ENCODE assay signal across 9 cellular contexts in the genomic region with DNA sequence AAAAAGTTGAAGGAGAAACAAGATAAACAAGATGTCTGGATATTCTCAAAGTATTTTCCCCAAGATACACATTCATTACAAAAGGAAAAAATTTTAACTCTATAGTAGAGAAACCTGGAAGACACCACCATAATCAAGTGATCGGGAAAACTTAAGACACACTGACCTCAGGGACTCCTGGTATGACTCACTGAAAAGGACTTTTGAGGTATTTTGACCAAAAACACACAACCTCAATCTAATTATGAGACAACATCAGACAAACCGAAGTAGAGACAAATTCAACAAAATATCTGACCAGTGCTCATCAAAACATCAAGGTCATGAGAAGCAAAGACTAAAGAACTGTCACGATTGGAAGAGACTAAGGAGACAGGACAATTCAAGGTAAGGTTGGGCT. TPM values are rescaled to one million over a fixed set of nuclear protein-coding genes. Genes with fewer than 3 reads are reported as not detected.
DNase-seq lines count a peak whose midpoint lies in the region; ATAC-seq and TF ChIP-seq lines count a peak whose summit lies in the region.
"Had no signal": no experiment of that assay in that cellular context is flagged by ENCODE, and none has a peak within 500 bp of the region (broad histone marks: within the 10 kb centered on the region; RNA-seq: fewer than 3 reads in every experiment).

No MANE protein-coding gene starts in this region.

- H3K27me3 ChIP-seq in SJSA1 (replicated peaks): no peaks in the 10 kb centered on the region
- H3K27me3 ChIP-seq in testis: no peaks in the 10 kb centered on the region
- H3K27me3 ChIP-seq in aorta (ENCODE audit: control insufficient read depth in 1 of 2, insufficient read depth in 2 of 2, low read length in 1 of 2): no peaks in the 10 kb centered on the region

- 40% methylated on average over 3 of the region's 3 CpGs for WGBS in testis, 2 donors
- WGBS in aorta, 2 donors: 7 to 14% methylated on average over 3 of the region's 3 CpGs

- no peak for DNase-seq in activated CD4-positive, alpha-beta T cell treated with anti-CD3 and anti-CD28 coated beads, Interleukin-2, amount 10 ng/mL, durations not matched to agents 7 days and 5 days
- DNase-seq in activated CD4-positive, alpha-beta T cell treated with anti-CD3 and anti-CD28 coated beads for 1 hour: no peak
- DNase-seq in SJSA1 (ENCODE audit: low read depth in 1 of 2, low spot score in 2 of 2) (no peak), glomerular visceral epithelial cell (ENCODE audit: extremely low spot score) (peak; percentile 45), testis (no peak), NCI-H146 (lab: John Stamatoyannopoulos, UW) (no peak), DMS53 (lab: John Stamatoyannopoulos, UW) (no peak), aorta (no peak)

- H3K9me3 Mint-ChIP-seq in activated CD4-positive, alpha-beta T cell treated with anti-CD3 and anti-CD28 coated beads, Interleukin-2, amount 10 ng/mL, durations not matched to agents 7 days and 5 days: no peaks in the 10 kb centered on the region

- no peak for TF ChIP-seq POLR2A in testis (IDR thresholded peaks at IDR 0.05)

- POLR2A ChIA-PET in activated CD4-positive, alpha-beta T cell treated with anti-CD3 and anti-CD28 coated beads, Interleukin-2, amount 10 ng/mL, durations not matched to agents 7 days and 5 days (lab: Charles Lee): no interaction called here

- no peak for ATAC-seq in aorta (ENCODE audit: low FRiP score)

- peak overlapping the region; percentile 89 for H3K27ac Mint-ChIP-seq in activated CD4-positive, alpha-beta T cell treated with anti-CD3 and anti-CD28 coated beads, Interleukin-2, amount 10 ng/mL, durations not matched to agents 7 days and 5 days

- peak overlapping the region; percentile 82 for H3K4me3 Mint-ChIP-seq in activated CD4-positive, alpha-beta T cell treated with anti-CD3 and anti-CD28 coated beads, Interleukin-2, amount 10 ng/mL, durations not matched to agents 7 days and 5 days

- H3K36me3 ChIP-seq in SJSA1: no peaks in the 10 kb centered on the region; the same call in 1 of the 2 replicates
- H3K36me3 ChIP-seq in testis (ENCODE audit: low read depth, missing control alignments): no peaks in the 10 kb centered on the region
- H3K36me3 ChIP-seq in aorta (ENCODE audit: control insufficient read depth in 1 of 2, insufficient read depth in 2 of 2, low read length in 1 of 2): no peaks in the 10 kb centered on the region

- H3K4me3 ChIP-seq in SJSA1 (peak overlapping the region; percentile 18), testis (no peak overlapping the region), aorta (ENCODE audit: low read length in 2 of 2) (no peak overlapping the region)
- H3K4me3 ChIP-seq: SK-N-MC had no signal

- H3K4me1 Mint-ChIP-seq in activated CD4-positive, alpha-beta T cell treated with anti-CD3 and anti-CD28 coated beads, Interleukin-2, amount 10 ng/mL, durations not matched to agents 7 days and 5 days: peaks cover 74% of the 10 kb centered on the region

- H3K27me3 Mint-ChIP-seq in activated CD4-positive, alpha-beta T cell treated with anti-CD3 and anti-CD28 coated beads, Interleukin-2, amount 10 ng/mL, durations not matched to agents 7 days and 5 days: no peaks in the 10 kb centered on the region

- no peak for TF ChIP-seq CTCF in testis (IDR thresholded peaks at IDR 0.05)

- peaks cover 67% of the 10 kb centered on the region for H3K4me1 ChIP-seq in SJSA1 (replicated peaks)
- H3K4me1 ChIP-seq in testis: peaks cover 69% of the 10 kb centered on the region
- peaks cover 3 to 17% of the 10 kb centered on the region in 2 donors for H3K4me1 ChIP-seq in aorta (ENCODE audit: control insufficient read depth in 1 of 2, insufficient read depth in 2 of 2, low read length in 2 of 2)

- H3K27ac ChIP-seq in SJSA1: peak overlapping the region; percentile 90
- peak overlapping the region; percentile 40 to 86 for H3K27ac ChIP-seq in testis
- H3K27ac ChIP-seq in aorta (ENCODE audit: low read depth in 1 of 2, low read length in 2 of 2): peak overlapping the region in 1 of 2 donors; percentile 82
- H3K27ac ChIP-seq: SK-N-MC had no signal

- no peaks in the 10 kb centered on the region for H3K9me3 ChIP-seq in SJSA1 (replicated peaks)
- H3K9me3 ChIP-seq in testis: no peaks in the 10 kb centered on the region
- H3K9me3 ChIP-seq in aorta (ENCODE audit: control insufficient read depth, low read length): no peaks in the 10 kb centered on the region

- H3K36me3 Mint-ChIP-seq in activated CD4-positive, alpha-beta T cell treated with anti-CD3 and anti-CD28 coated beads, Interleukin-2, amount 10 ng/mL, durations not matched to agents 7 days and 5 days (ENCODE audit: low read depth): peaks cover 75% of the 10 kb centered on the region

- CTCF ChIA-PET in activated CD4-positive, alpha-beta T cell treated with anti-CD3 and anti-CD28 coated beads, Interleukin-2, amount 10 ng/mL, durations not matched to agents 7 days and 5 days (lab: Charles Lee): interaction anchor here (1.8 to 5.3 kb wide), 5 partner anchors 10 to 268 kb away, joined by 9 to 22 read pairs (median 21); no protein-coding TSS in a partner anchor

- intact Hi-C loops in testis (cut with DNase I; ENCODE audit: low total_unique reads) (no loop called here), aorta (cut with DNase I) (no loop called here)

RNA-seq across cellular contexts. Expression of a gene that starts 34.7 kb away (rescaled TPM):
- total RNA-seq in activated CD4-positive, alpha-beta T cell treated with anti-CD3 and anti-CD28 coated beads, Interleukin-2, amount 10 ng/mL, durations not matched to agents 7 days and 5 days: 100 to 1,000 TPM in 1 of 2 experiments, 10 to 100 TPM in 1; 99.6 to 106 TPM
- total RNA-seq in SJSA1 (2014; rRNA removed; shearing (Covaris generic)): 13.7 and 21.0 TPM in 2 replicates
- total RNA-seq in testis: 100 to 1,000 TPM; 109 to 141 TPM
- polyA plus RNA-seq in testis (ENCODE audit: insufficient read depth, low read depth, low replicate concordance): 56.0 TPM
- 10 to 100 TPM; 34.8 to 42.4 TPM for total RNA-seq in aorta
- 10 to 100 TPM in 1 of 2 donors, 1 to 10 TPM in 1; 9.1 to 16.5 TPM for polyA plus RNA-seq in aorta
